In the genomic region with DNA sequence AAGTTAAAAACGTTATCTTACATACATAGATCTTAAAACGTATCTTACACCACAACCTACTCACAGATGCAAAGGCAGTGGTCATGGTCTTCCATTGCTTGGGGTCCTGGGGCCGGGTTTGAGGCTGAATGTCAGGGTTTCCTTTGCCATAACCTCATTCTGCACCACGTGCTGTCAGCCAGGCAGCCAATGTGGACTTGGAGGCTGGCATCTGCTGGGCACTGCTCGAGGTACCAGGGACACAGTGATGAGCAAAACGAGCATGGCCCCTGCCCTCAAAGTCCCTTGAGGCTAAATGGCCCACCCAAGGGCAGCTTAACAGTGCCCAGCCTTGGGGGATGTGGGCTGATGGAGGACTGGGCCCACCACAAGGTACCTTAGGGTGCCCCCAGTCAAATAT, we compare ENCODE assay signal across 10 cellular contexts. TPM values are rescaled to one million over a fixed set of nuclear protein-coding genes. Genes with fewer than 3 reads are reported as not detected.
A peak's percentile ranks its signal among the peaks of the same experiment; 100 is the strongest.
DNase-seq lines count a peak whose midpoint lies in the region; ATAC-seq, FAIRE-seq and TF ChIP-seq lines count a peak whose summit lies in the region.
"Had no signal": no experiment of that assay in that cellular context is flagged by ENCODE, and none has a peak within 500 bp of the region (broad histone marks: within the 10 kb centered on the region; RNA-seq: fewer than 3 reads in every experiment).

No MANE protein-coding gene starts in this region.

- H3K4me2 ChIP-seq in PC-3 (ENCODE audit: low read length) (peak overlapping the region; percentile 92), endothelial cell of umbilical vein (ENCODE audit: insufficient read depth, low read length) (no peak overlapping the region)

- no peaks in the 10 kb centered on the region for H3K9me1 ChIP-seq in endothelial cell of umbilical vein (replicated peaks; ENCODE audit: control insufficient read depth, extremely low read depth, insufficient read depth, low read length)

- no peaks in the 10 kb centered on the region for H4K20me1 ChIP-seq in PC-3 (ENCODE audit: low read length)
- no peaks in the 10 kb centered on the region for H4K20me1 ChIP-seq in endothelial cell of umbilical vein (replicated peaks; ENCODE audit: control insufficient read depth, extremely low read depth, insufficient read depth, low read length)

- ATAC-seq in PC-3 (no peak), psoas muscle (no peak), GM19463 (IDR thresholded peaks at IDR 0.05; ENCODE audit: unreplicated experiment) (no peak), HG03139 (IDR thresholded peaks at IDR 0.05; ENCODE audit: unreplicated experiment) (no peak)

- H3K79me2 ChIP-seq in PC-3 (ENCODE audit: low read length) (no peaks in the 10 kb centered on the region), endothelial cell of umbilical vein (ENCODE audit: control insufficient read depth, insufficient read depth, low read length) (no peaks in the 10 kb centered on the region)

- peak overlapping the region; percentile 73 for H3K4me3 ChIP-seq in GM06990 (replicated peaks; ENCODE audit: low read depth, low read length)
- H3K4me3 ChIP-seq in PC-3 (ENCODE audit: low read length), result peak overlapping the region; percentile 76
- H3K4me3 ChIP-seq in endothelial cell of umbilical vein (replicated peaks in 1 of 3; ENCODE audit: insufficient read depth in 1 of 3, low read depth in 1 of 3, low read length in 3 of 3), result no peak overlapping the region
- H3K4me3 ChIP-seq in psoas muscle, result peak overlapping the region; percentile 74
- H3K4me3 ChIP-seq in brain microvascular endothelial cell (ENCODE audit: low read depth, low read length), result no peak overlapping the region

- 58 to 80% (median 62%) methylated on average over 6 of the region's 6 CpGs for WGBS in psoas muscle, 3 donors

- peak overlapping the region; percentile 95 for H2AFZ ChIP-seq in PC-3 (ENCODE audit: low read length)
- peak overlapping the region; percentile 95 for H2AFZ ChIP-seq in endothelial cell of umbilical vein (ENCODE audit: low read depth, low read length)

- H3K36me3 ChIP-seq in GM06990 (ENCODE audit: control insufficient read depth, insufficient read depth, low read length) (no peaks in the 10 kb centered on the region), PC-3 (ENCODE audit: low read depth, low read length) (no peaks in the 10 kb centered on the region), endothelial cell of umbilical vein (ENCODE audit: control insufficient read depth in 2 of 2, extremely low read depth in 1 of 2, insufficient read depth in 2 of 2, low read length in 2 of 2) (no peaks in the 10 kb centered on the region), psoas muscle (ENCODE audit: insufficient read depth in 1 of 2, low read depth in 1 of 2) (no peaks in the 10 kb centered on the region), brain microvascular endothelial cell (replicated peaks) (no peaks in the 10 kb centered on the region)
- H3K36me3 ChIP-seq: WERI-Rb-1 had no signal

- no peaks in the 10 kb centered on the region for H3K9me3 ChIP-seq in PC-3 (ENCODE audit: low read length)
- no peaks in the 10 kb centered on the region for H3K9me3 ChIP-seq in endothelial cell of umbilical vein (replicated peaks; ENCODE audit: control insufficient read depth, insufficient read depth, low read length)
- no peaks in the 10 kb centered on the region for H3K9me3 ChIP-seq in psoas muscle

- BruUV-seq in PC-3 (replicated peaks; lab: Mats Ljungman, UMichigan) (TSS peak; percentile 65), endothelial cell of umbilical vein (replicated peaks; lab: Mats Ljungman, UMichigan) (no TSS peak)

- in situ Hi-C loops in brain microvascular endothelial cell (cut with HindIII; ENCODE audit: low pct_ligation_motif_present, low sequenced_read_pairs), result no loop called here

- H3K27me3 ChIP-seq in GM06990 (replicated peaks; ENCODE audit: control insufficient read depth, insufficient read depth, low read length) (no peaks in the 10 kb centered on the region), PC-3 (ENCODE audit: low read length) (no peaks in the 10 kb centered on the region), endothelial cell of umbilical vein (ENCODE audit: control insufficient read depth in 2 of 2, insufficient read depth in 2 of 2, low read length in 2 of 2) (peaks cover 0 to 5% of the 10 kb centered on the region in 2 experiments), psoas muscle (ENCODE audit: insufficient read depth in 3 of 3, low read length in 2 of 3) (no peaks in the 10 kb centered on the region), brain microvascular endothelial cell (replicated peaks) (peaks cover 3% of the 10 kb centered on the region)

- intact Hi-C loops in PC-3 (cut with micrococcal nuclease), result loop anchor here (2.0 to 5.0 kb wide), 4 partner anchors 36 to 127 kb away; a partner anchor contains a TSS
- intact Hi-C loops in endothelial cell of umbilical vein (cut with micrococcal nuclease), result loop anchor here (2.0 to 5.0 kb wide), 4 partner anchors 35 to 127 kb away; a partner anchor contains a TSS
- intact Hi-C loops in psoas muscle (cut with DNase I), result loop anchor here (2.0 to 5.0 kb wide), 4 partner anchors 43 to 139 kb away; a partner anchor contains a TSS

- H3K4me1 ChIP-seq in PC-3 (ENCODE audit: insufficient read depth, low read length), result peaks cover 53% of the 10 kb centered on the region
- H3K4me1 ChIP-seq in endothelial cell of umbilical vein (ENCODE audit: control insufficient read depth, extremely low read depth, insufficient read depth, low read length), result peaks cover 8% of the 10 kb centered on the region
- peaks cover 17% of the 10 kb centered on the region for H3K4me1 ChIP-seq in psoas muscle

- no peak for FAIRE-seq in endothelial cell of umbilical vein (lab: Jason Lieb, UNC)

- no peak overlapping the region for H3K9ac ChIP-seq in PC-3 (ENCODE audit: low read length)
- H3K9ac ChIP-seq in endothelial cell of umbilical vein (replicated peaks; ENCODE audit: extremely low read depth, insufficient read depth, low read length), result no peak overlapping the region

- no peaks in the 10 kb centered on the region for H3F3A ChIP-seq in PC-3 (ENCODE audit: low read length, unreplicated experiment)

- DNase-seq in GM06990 (ENCODE audit: extremely low read depth, insufficient read length) (no peak), PC-3 (no peak), endothelial cell of umbilical vein (ENCODE audit: low read depth, low spot score) (no peak), psoas muscle (no peak), brain microvascular endothelial cell (no peak), NCI-H2081 treated with DMSO at 0.1 percent for 48 hours (lab: John Stamatoyannopoulos, UW) (no peak)
- DNase-seq: EL, WERI-Rb-1 had no signal

- CTCF ChIA-PET in PC-3 (lab: Charles Lee) (interaction anchor here (0.9 to 1.2 kb wide), 2 partner anchors 28 to 79 kb away, joined by 3 read pairs; no protein-coding TSS in a partner anchor), endothelial cell of umbilical vein (lab: Charles Lee) (interaction anchor here (0.9 to 3.7 kb wide), 18 partner anchors 8 to 132 kb away, joined by 3 to 43 read pairs (median 5); a partner anchor contains a TSS)

- POLR2A ChIA-PET in PC-3 (lab: Charles Lee; ENCODE audit: unreplicated experiment), result interaction anchor here (0.6 kb wide), 2 partner anchors 23 to 731 kb away, joined by 3 read pairs; no protein-coding TSS in a partner anchor
- POLR2A ChIA-PET in endothelial cell of umbilical vein (lab: Charles Lee), result interaction anchor here (1.5 kb wide), 1 partner anchor 126 kb away, joined by 4 read pairs; no protein-coding TSS in a partner anchor

- H3K27ac ChIP-seq in PC-3 (ENCODE audit: low read length) (no peak overlapping the region), endothelial cell of umbilical vein (ENCODE audit: insufficient read depth, low read depth, low read length) (no peak overlapping the region), psoas muscle (peak overlapping the region; percentile 76), brain microvascular endothelial cell (no peak overlapping the region)
- H3K27ac ChIP-seq: WERI-Rb-1 had no signal

- H3K9me2 ChIP-seq in PC-3 (replicated peaks; ENCODE audit: low read length), result no peaks in the 10 kb centered on the region

- TF ChIP-seq CTCF in GM06990 (IDR thresholded peaks at IDR 0.05; ENCODE audit: insufficient read depth, low read length, poor library complexity, severe bottlenecking), result no peak
- no peak for TF ChIP-seq CTCF in PC-3 (conservative IDR thresholded peaks at IDR 0.05; ENCODE audit: low read depth, low read length)
- no peak for TF ChIP-seq CTCF in endothelial cell of umbilical vein (IDR thresholded peaks at IDR 0.05; ENCODE audit: extremely low read depth in 1 of 2, insufficient read depth in 1 of 2, low read depth in 1 of 2, low read length in 2 of 2)
- TF ChIP-seq CTCF in psoas muscle (IDR thresholded peaks at IDR 0.05), result no peak
- no peak for TF ChIP-seq CTCF in brain microvascular endothelial cell (IDR thresholded peaks at IDR 0.05; ENCODE audit: low read depth, low read length, missing control alignments)

- dilution Hi-C loops in endothelial cell of umbilical vein (cut with MboI; ENCODE audit: extremely low pct_ligation_motif_present, low sequenced_read_pairs), result no loop called here

- TF ChIP-seq POLR2A in endothelial cell of umbilical vein (IDR thresholded peaks at IDR 0.05; ENCODE audit: low read depth, low read length), result no peak

RNA-seq across cellular contexts. Expression of a gene that starts 35.8 kb away (rescaled TPM):
- 2.7 and 3.4 TPM in 2 replicates for total RNA-seq in PC-3 (2014; rRNA removed)
- total RNA-seq in endothelial cell of umbilical vein, result 1.4 and 1.7 TPM in 2 replicates
- 0.61 and 0.75 TPM in 2 replicates for polyA plus RNA-seq in endothelial cell of umbilical vein
- 0.79 and 1.0 TPM in 2 replicates for polyA plus RNA-seq in endothelial cell of umbilical vein (2011; cell fraction: cytosol; rRNA removed)
- polyA plus RNA-seq in endothelial cell of umbilical vein (2011; cell fraction: nucleus; rRNA removed), result 0.91 and 1.2 TPM in 2 replicates
- polyA plus RNA-seq in endothelial cell of umbilical vein (2012), result 0.50 and 0.83 TPM in 2 replicates
- polyA minus RNA-seq in endothelial cell of umbilical vein, result 0.68 and 0.85 TPM in 2 replicates
- polyA minus RNA-seq in endothelial cell of umbilical vein (2011; cell fraction: cytosol; rRNA and poly(A)+ RNA removed), result not detected
- 0.38 TPM in 1 of 2 replicates, not detected in the other for polyA minus RNA-seq in endothelial cell of umbilical vein (2011; cell fraction: nucleus; rRNA and poly(A)+ RNA removed)
- total RNA-seq in psoas muscle, result 1 to 10 TPM; 1.5 to 4.8 (median 2.7) TPM
- polyA plus RNA-seq in psoas muscle, result 1 to 10 TPM in 2 of 3 donors, under 1 TPM in 1; 0.33 to 2.1 (median 1.5) TPM

RNA-seq across cellular contexts. Expression of a gene that starts 44.8 kb away (rescaled TPM):
- total RNA-seq in PC-3 (2014; rRNA removed) (33.9 and 38.0 TPM in 2 replicates), endothelial cell of umbilical vein (36.4 and 40.1 TPM in 2 replicates), psoas muscle (10 to 100 TPM; 34.2 to 85.5 (median 50.4) TPM)
- polyA plus RNA-seq in endothelial cell of umbilical vein (15.1 and 17.1 TPM in 2 replicates), psoas muscle (10 to 100 TPM; 32.7 to 67.2 (median 38.1) TPM)
- 18.5 and 19.1 TPM in 2 replicates for polyA plus RNA-seq in endothelial cell of umbilical vein (2011; cell fraction: cytosol; rRNA removed)
- 11.9 and 16.8 TPM in 2 replicates for polyA plus RNA-seq in endothelial cell of umbilical vein (2011; cell fraction: nucleus; rRNA removed)
- 26.7 and 33.7 TPM in 2 replicates for polyA plus RNA-seq in endothelial cell of umbilical vein (2012)
- polyA minus RNA-seq in endothelial cell of umbilical vein, result 33.1 and 38.6 TPM in 2 replicates
- 25.4 TPM for polyA minus RNA-seq in endothelial cell of umbilical vein (2011; cell fraction: cytosol; rRNA and poly(A)+ RNA removed)
- polyA minus RNA-seq in endothelial cell of umbilical vein (2011; cell fraction: nucleus; rRNA and poly(A)+ RNA removed), result 18.2 and 24.7 TPM in 2 replicates

Comparison
In these comparisons a context has a peak if more than half of its experiments do, and no peak if none do; other contexts are left out.
1. H3K4me3 ChIP-seq: peak in GM06990 (single experiment), PC-3 (single experiment) and psoas muscle (single experiment); none in endothelial cell of umbilical vein (0 of 3) and brain microvascular endothelial cell (single experiment).